In genomic region chr3:122506450-122506849, GRCh38 we compare ENCODE assay signal across 24 cellular contexts.
"Had no signal": no experiment of that assay in that cellular context is flagged by ENCODE, and none has a peak within 500 bp of the region (broad histone marks: within the 10 kb centered on the region; RNA-seq: fewer than 3 reads in every experiment).

No MANE protein-coding gene starts in this region.

- H3K27me3 ChIP-seq: brain microvascular endothelial cell, esophagus muscularis mucosa, foreskin keratinocyte, heart right ventricle, left lung, right lobe of liver, suprapubic skin, tibial artery, upper lobe of right lung had no signal

- H3K27ac ChIP-seq: brain microvascular endothelial cell, esophagus muscularis mucosa, foreskin keratinocyte, heart right ventricle, left lung, right lobe of liver, suprapubic skin, tibial artery, upper lobe of right lung, VCaP had no signal

- DNase-seq: activated CD4-positive, alpha-beta T cell treated with anti-CD3 and anti-CD28 coated beads for 48 hours; activated effector memory CD4-positive, alpha-beta T cell treated with anti-CD3 and anti-CD28 coated beads, Interleukin-2, amount 50 U/mL, for 16 hours; activated naive CD4-positive, alpha-beta T cell treated with anti-CD3 and anti-CD28 coated beads, Interleukin-2, amount 50 U/mL, for 16 hours; brain microvascular endothelial cell; cortex of kidney; foreskin keratinocyte; heart right ventricle; kidney glomerular epithelial cell; left lung; right lobe of liver; SK-N-SH; stimulated activated CD4-positive, alpha-beta T cell treated with anti-CD3 and anti-CD28 coated beads, Interleukin-12 subunit alpha, Interleukin-12 subunit beta, amount 100 ng/mL, for 4 hours; stimulated activated CD4-positive, alpha-beta T cell treated with anti-CD3 and anti-CD28 coated beads, Interleukin-4, amount 100 ng/mL, for 1 hour; SW 1271; T-helper 9 cell; tibial artery; upper lobe of right lung had no signal

- H3K9me3 ChIP-seq: left lung, right lobe of liver, SK-N-SH, suprapubic skin, tibial artery, upper lobe of right lung had no signal

- H3K4me3 ChIP-seq: esophagus muscularis mucosa, heart right ventricle, left lung, lung, right lobe of liver, suprapubic skin, tibial artery, upper lobe of right lung had no signal

- H3K4me3 Mint-ChIP-seq: nephron; T-helper 1 cell treated with Interleukin-12 subunit alpha and Interleukin-12 subunit beta and Interleukin-4 antibody, amounts not matched to agents 30 μg/mL and 1 μg/mL, for 36 hours had no signal

- H3K9me3 Mint-ChIP-seq: T-helper 1 cell treated with Interleukin-12 subunit alpha and Interleukin-12 subunit beta and Interleukin-4 antibody, amounts not matched to agents 30 μg/mL and 1 μg/mL, for 36 hours had no signal

- H3K27ac Mint-ChIP-seq: nephron; T-helper 1 cell treated with Interleukin-12 subunit alpha and Interleukin-12 subunit beta and Interleukin-4 antibody, amounts not matched to agents 30 μg/mL and 1 μg/mL, for 36 hours had no signal

- H3K36me3 ChIP-seq: brain microvascular endothelial cell, esophagus muscularis mucosa, heart right ventricle, left lung, right lobe of liver, suprapubic skin, tibial artery, upper lobe of right lung had no signal

- ATAC-seq: foreskin keratinocyte, heart right ventricle, left lung, right lobe of liver, upper lobe of right lung had no signal

- FAIRE-seq: astrocyte had no signal
